2 cellular contexts compared by ENCODE assay signal in the genomic region with DNA sequence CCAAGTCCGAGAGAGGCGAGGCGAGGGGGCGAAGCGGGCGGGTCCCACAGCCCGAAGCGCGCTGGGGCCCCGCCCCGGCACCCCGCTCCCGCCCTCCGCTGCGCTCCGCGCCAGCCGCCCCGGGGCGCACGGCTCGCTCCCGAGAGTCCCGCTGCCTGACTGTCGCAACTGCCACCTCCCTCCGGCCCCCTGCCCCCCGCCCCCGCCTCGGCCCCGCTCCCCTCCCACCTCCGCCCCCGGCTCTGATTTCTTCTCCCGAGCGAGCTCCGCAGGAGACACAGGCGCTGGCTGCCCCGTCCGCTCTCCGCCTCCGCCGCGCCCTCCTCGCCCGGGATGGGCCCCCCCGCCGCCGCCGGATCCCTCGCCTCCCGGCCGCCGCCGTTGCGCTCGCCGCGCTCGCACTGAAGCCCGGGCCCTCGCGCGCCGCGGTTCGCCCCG.
TF ChIP-seq lines count a peak whose summit lies in the region.

WNT6 (plus strand) TSS at position 250 of the 438 bp plus-strand sequence. CDS start 233 bp downstream, outside the sequence.

TF ChIP-seq in IMR-90, 13 proteins besides CTCF, POLR2A, EP300 and RAD21:
- TF ChIP-seq MXI1 (IDR thresholded peaks at IDR 0.05; ENCODE audit: borderline replicate concordance, low read depth, low read length) = no peak
- no peak for TF ChIP-seq USF2 (IDR thresholded peaks at IDR 0.05; ENCODE audit: low read depth, low read length)
- TF ChIP-seq RFX5 (IDR thresholded peaks at IDR 0.05; ENCODE audit: low read depth, low read length) = no peak
- no peak for TF ChIP-seq NFE2L2 (IDR thresholded peaks at IDR 0.05; ENCODE audit: low read depth, low read length)
- no peak for TF ChIP-seq CHD1 (IDR thresholded peaks at IDR 0.05; ENCODE audit: low read depth, low read length)
- TF ChIP-seq, protein P1, sequence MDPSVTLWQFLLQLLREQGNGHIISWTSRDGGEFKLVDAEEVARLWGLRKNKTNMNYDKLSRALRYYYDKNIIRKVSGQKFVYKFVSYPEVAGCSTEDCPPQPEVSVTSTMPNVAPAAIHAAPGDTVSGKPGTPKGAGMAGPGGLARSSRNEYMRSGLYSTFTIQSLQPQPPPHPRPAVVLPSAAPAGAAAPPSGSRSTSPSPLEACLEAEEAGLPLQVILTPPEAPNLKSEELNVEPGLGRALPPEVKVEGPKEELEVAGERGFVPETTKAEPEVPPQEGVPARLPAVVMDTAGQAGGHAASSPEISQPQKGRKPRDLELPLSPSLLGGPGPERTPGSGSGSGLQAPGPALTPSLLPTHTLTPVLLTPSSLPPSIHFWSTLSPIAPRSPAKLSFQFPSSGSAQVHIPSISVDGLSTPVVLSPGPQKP (IDR thresholded peaks at IDR 0.05; ENCODE audit: borderline replicate concordance, low read depth, low read length) = no peak
- no peak for TF ChIP-seq FOS (IDR thresholded peaks at IDR 0.05; ENCODE audit: low read depth, low read length)
- TF ChIP-seq CEBPB (IDR thresholded peaks at IDR 0.05; ENCODE audit: low read depth, low read length) = no peak
- TF ChIP-seq MAZ (IDR thresholded peaks at IDR 0.05; ENCODE audit: borderline replicate concordance, low read depth, low read length) = no peak
- TF ChIP-seq MAFK (IDR thresholded peaks at IDR 0.05; ENCODE audit: low read depth, low read length) = no peak
- no peak for TF ChIP-seq RCOR1 (IDR thresholded peaks at IDR 0.05; ENCODE audit: insufficient replicate concordance, low read length)
- no peak for TF ChIP-seq SMC3 (IDR thresholded peaks at IDR 0.05; ENCODE audit: low read depth, low read length)
- no peak for TF ChIP-seq BHLHE40 (IDR thresholded peaks at IDR 0.05; ENCODE audit: low read depth, low read length)
TF ChIP-seq in IMR-90: peak in this region for 0.

TF ChIP-seq in H1, 55 proteins besides CTCF, POLR2A, EP300 and RAD21:
- TF ChIP-seq CEBPB (IDR thresholded peaks at IDR 0.05; ENCODE audit: low read depth, low read length) (no peak), E2F6 (IDR thresholded peaks at IDR 0.05) (no peak), BRCA1 (IDR thresholded peaks at IDR 0.05; ENCODE audit: low read depth, low read length) (no peak), TCF12 (IDR thresholded peaks at IDR 0.05; ENCODE audit: low read depth, low read length) (no peak), FOSL1 (IDR thresholded peaks at IDR 0.05; ENCODE audit: insufficient read depth, low read depth, low read length) (no peak), EGR1 (IDR thresholded peaks at IDR 0.05; ENCODE audit: borderline replicate concordance, low read depth, low read length) (no peak), USF2 (IDR thresholded peaks at IDR 0.05; ENCODE audit: low read length) (no peak), HDAC2 (IDR thresholded peaks at IDR 0.05; ENCODE audit: borderline replicate concordance in 1 of 2, low read depth in 2 of 2, low read length in 2 of 2) (no peak), SIN3A (conservative IDR thresholded peaks at IDR 0.05 in 1 of 2, IDR thresholded peaks at IDR 0.05 in 1 of 2; ENCODE audit: low read depth in 1 of 2, low read length in 2 of 2) (no peak), KDM1A (IDR thresholded peaks at IDR 0.05; ENCODE audit: borderline replicate concordance, low read length) (no peak), SP1 (IDR thresholded peaks at IDR 0.05; ENCODE audit: low read depth, low read length) (no peak)
- TF ChIP-seq, protein P2, sequence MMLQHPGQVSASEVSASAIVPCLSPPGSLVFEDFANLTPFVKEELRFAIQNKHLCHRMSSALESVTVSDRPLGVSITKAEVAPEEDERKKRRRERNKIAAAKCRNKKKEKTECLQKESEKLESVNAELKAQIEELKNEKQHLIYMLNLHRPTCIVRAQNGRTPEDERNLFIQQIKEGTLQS (IDR thresholded peaks at IDR 0.05; ENCODE audit: insufficient read depth, low read depth, low read length) = no peak
